19 cellular contexts compared by ENCODE assay signal in genomic region chr3:113304856-113305540, GRCh38.
"Had no signal": no experiment of that assay in that cellular context is flagged by ENCODE, and none has a peak within 500 bp of the region (broad histone marks: within the 10 kb centered on the region; RNA-seq: fewer than 3 reads in every experiment).

No MANE protein-coding gene starts in this region.

- H2AFZ ChIP-seq: parathyroid adenoma had no signal

- H3K27me3 ChIP-seq: breast epithelium, esophagus muscularis mucosa, heart left ventricle, upper lobe of left lung had no signal

- ATAC-seq: activated CD8-positive, alpha-beta memory T cell treated with anti-CD3 and anti-CD28 coated beads, Interleukin-2, amount 10 ng/mL, durations not matched to agents 7 days and 5 days; heart left ventricle; left ventricle myocardium superior had no signal

- H3K27ac ChIP-seq: breast epithelium, esophagus muscularis mucosa, heart left ventricle, parathyroid adenoma, skin epidermis, upper lobe of left lung had no signal

- H3K4me1 Mint-ChIP-seq: activated CD8-positive, alpha-beta memory T cell treated with anti-CD3 and anti-CD28 coated beads, Interleukin-2, amount 10 ng/mL, durations not matched to agents 7 days and 5 days had no signal

- DNase-seq: activated CD4-positive, alpha-beta T cell treated with anti-CD3 and anti-CD28 coated beads for 1 hour; activated CD4-positive, alpha-beta T cell treated with anti-CD3 and anti-CD28 coated beads, Interleukin-2, amount 50 U/mL, for 48 hours; activated CD8-positive, alpha-beta memory T cell treated with anti-CD3 and anti-CD28 coated beads, Interleukin-2, amount 10 ng/mL, durations not matched to agents 7 days and 5 days; activated effector memory CD4-positive, alpha-beta T cell treated with anti-CD3 and anti-CD28 coated beads, Interleukin-2, amount 50 U/mL, for 16 hours; activated T-cell treated with anti-CD3 and anti-CD28 coated beads, Interleukin-2, amount 50 U/mL, for 24 hours; aorta; heart left ventricle; left ventricle myocardium superior; mesenchymal stem cell; retina; substantia nigra; SW 1271; upper lobe of left lung had no signal

- H3K9me3 Mint-ChIP-seq: activated T-cell treated with anti-CD3 and anti-CD28 coated beads, Interleukin-2, amount 50 U/mL, for 24 hours; T-helper 2 cell treated with Interferon-gamma antibody and Interleukin-4, amounts not matched to agents 5 μg/mL and 100 μg/mL, for 36 hours had no signal

- H3K27me3 Mint-ChIP-seq: activated CD8-positive, alpha-beta memory T cell treated with anti-CD3 and anti-CD28 coated beads, Interleukin-2, amount 10 ng/mL, durations not matched to agents 7 days and 5 days; activated naive CD8-positive, alpha-beta T cell; activated T-cell treated with anti-CD3 and anti-CD28 coated beads, Interleukin-2, amount 50 U/mL, for 24 hours had no signal

- H3K4me3 ChIP-seq: breast epithelium, esophagus muscularis mucosa, heart left ventricle, skin epidermis, upper lobe of left lung had no signal

- H3K4me1 ChIP-seq: breast epithelium, esophagus muscularis mucosa, heart left ventricle, parathyroid adenoma, upper lobe of left lung had no signal

- H3K9me3 ChIP-seq: breast epithelium, esophagus muscularis mucosa, heart left ventricle, upper lobe of left lung had no signal

- H3K9ac ChIP-seq: parathyroid adenoma had no signal

- H3K79me2 ChIP-seq: parathyroid adenoma had no signal

- H3K27ac Mint-ChIP-seq: activated CD8-positive, alpha-beta memory T cell treated with anti-CD3 and anti-CD28 coated beads, Interleukin-2, amount 10 ng/mL, durations not matched to agents 7 days and 5 days; activated naive CD8-positive, alpha-beta T cell; activated T-cell treated with anti-CD3 and anti-CD28 coated beads, Interleukin-2, amount 50 U/mL, for 24 hours; T-helper 2 cell treated with Interferon-gamma antibody and Interleukin-4, amounts not matched to agents 5 μg/mL and 100 μg/mL, for 36 hours had no signal

- H3K4me3 Mint-ChIP-seq: activated CD8-positive, alpha-beta memory T cell treated with anti-CD3 and anti-CD28 coated beads, Interleukin-2, amount 10 ng/mL, durations not matched to agents 7 days and 5 days; activated naive CD8-positive, alpha-beta T cell; activated T-cell treated with anti-CD3 and anti-CD28 coated beads, Interleukin-2, amount 50 U/mL, for 24 hours; T-helper 2 cell treated with Interferon-gamma antibody and Interleukin-4, amounts not matched to agents 5 μg/mL and 100 μg/mL, for 36 hours had no signal
